27 cellular contexts compared by ENCODE assay signal in genomic region chr3:181230258-181230657, GRCh38.
DNase-seq lines count a peak whose midpoint lies in the region; ATAC-seq and TF ChIP-seq lines count a peak whose summit lies in the region.
"Had no signal": no experiment of that assay in that cellular context is flagged by ENCODE, and none has a peak within 500 bp of the region (broad histone marks: within the 10 kb centered on the region; RNA-seq: fewer than 3 reads in every experiment).

No MANE protein-coding gene starts in this region.

- intact Hi-C loops in left ventricle myocardium superior (cut with micrococcal nuclease) = no loop called here
- intact Hi-C loops in left cardiac atrium (cut with DNase I) = no loop called here
- intact Hi-C loops in breast epithelium (cut with DNase I; ENCODE audit: low total_unique reads) = loop anchor here (10.0 kb wide), 1 partner anchor 1355 kb away; no protein-coding TSS in a partner anchor

- peak; percentile 20; the same call in 1 of the 2 replicates for TF ChIP-seq CTCF in WERI-Rb-1 (IDR thresholded peaks at IDR 0.05; ENCODE audit: low read depth, low read length)
- no peak for TF ChIP-seq CTCF in breast epithelium (IDR thresholded peaks at IDR 0.05)

- H3K36me3 ChIP-seq in WERI-Rb-1 = no peaks in the 10 kb centered on the region
- no peaks in the 10 kb centered on the region for H3K36me3 ChIP-seq in breast epithelium
- H3K36me3 ChIP-seq: left lung, neural progenitor cell, spleen, thoracic aorta had no signal

- TF ChIP-seq POLR2A in breast epithelium (IDR thresholded peaks at IDR 0.05) = no peak

- DNase-seq in left ventricle myocardium superior = peak; percentile 21
- no peak for DNase-seq in left cardiac atrium
- peak; percentile 23 for DNase-seq in NCI-H69 (lab: John Stamatoyannopoulos, UW)
- DNase-seq in WERI-Rb-1 = peak; percentile 27
- no peak for DNase-seq in GM19240 (ENCODE audit: insufficient read length, low spot score)
- no peak for DNase-seq in breast epithelium (ENCODE audit: low spot score in 2 of 2)
- DNase-seq in amniotic stem cell (lab: John Stamatoyannopoulos, UW) = no peak
- DNase-seq: activated CD4-positive, alpha-beta T cell treated with anti-CD3 and anti-CD28 coated beads, Interleukin-2, amount 10 ng/mL, durations not matched to agents 7 days and 5 days; activated effector memory CD4-positive, alpha-beta T cell treated with Interleukin-2 at 50 U/mL for 16 hours; activated T-cell treated with anti-CD3 and anti-CD28 coated beads, Interleukin-2, amount 50 U/mL, for 1 hour; CD4-positive, alpha-beta T cell; EL; hippocampal formation; NCI-H1048; NCI-H2171; NCI-H510A; SHP77; spleen; stimulated activated CD8-positive, alpha-beta memory T cell treated with anti-CD3 and anti-CD28 coated beads, Interleukin-4, amount 100 ng/mL, for 48 hours had no signal

- no peaks in the 10 kb centered on the region for H3K9me3 ChIP-seq in WERI-Rb-1 (ENCODE audit: severe bottlenecking)
- H3K9me3 ChIP-seq in breast epithelium = no peaks in the 10 kb centered on the region
- H3K9me3 ChIP-seq: spleen, thoracic aorta had no signal

- ATAC-seq in left ventricle myocardium superior (no peak), left cardiac atrium (no peak), GM18867 (IDR thresholded peaks at IDR 0.05; ENCODE audit: unreplicated experiment) (no peak)
- ATAC-seq: activated naive CD4-positive, alpha-beta T cell treated with anti-CD3 and anti-CD28 coated beads, Interleukin-2, amount 50 U/mL, for 72 hours; left lung; Panc1; right cardiac atrium had no signal

- H3K4me1 ChIP-seq in breast epithelium = no peaks in the 10 kb centered on the region
- H3K4me1 ChIP-seq: left lung, spleen had no signal

- no peak overlapping the region for H3K4me3 ChIP-seq in WERI-Rb-1 (ENCODE audit: low read depth, low read length)
- no peak overlapping the region for H3K4me3 ChIP-seq in breast epithelium
- H3K4me3 ChIP-seq: left lung, neural progenitor cell, spleen, thoracic aorta had no signal

- H3K27me3 ChIP-seq in WERI-Rb-1 (ENCODE audit: insufficient read depth, low read depth, severe bottlenecking) = no peaks in the 10 kb centered on the region
- H3K27me3 ChIP-seq in breast epithelium = no peaks in the 10 kb centered on the region
- H3K27me3 ChIP-seq: left lung, neural progenitor cell, spleen had no signal

- H3K27ac ChIP-seq in WERI-Rb-1 (no peak overlapping the region), breast epithelium (no peak overlapping the region)
- H3K27ac ChIP-seq: left lung, neural progenitor cell, spleen, thoracic aorta, VCaP had no signal

Comparison
In these comparisons a context has a peak if more than half of its experiments do, and no peak if none do; other contexts are left out.
1. DNase-seq: peak in left ventricle myocardium superior (single experiment), NCI-H69 (single experiment) and WERI-Rb-1 (single experiment); none in left cardiac atrium (single experiment), GM19240 (single experiment), breast epithelium (0 of 2) and amniotic stem cell (single experiment).